Comparison of ENCODE assay signal across 8 cellular contexts in the genomic region with DNA sequence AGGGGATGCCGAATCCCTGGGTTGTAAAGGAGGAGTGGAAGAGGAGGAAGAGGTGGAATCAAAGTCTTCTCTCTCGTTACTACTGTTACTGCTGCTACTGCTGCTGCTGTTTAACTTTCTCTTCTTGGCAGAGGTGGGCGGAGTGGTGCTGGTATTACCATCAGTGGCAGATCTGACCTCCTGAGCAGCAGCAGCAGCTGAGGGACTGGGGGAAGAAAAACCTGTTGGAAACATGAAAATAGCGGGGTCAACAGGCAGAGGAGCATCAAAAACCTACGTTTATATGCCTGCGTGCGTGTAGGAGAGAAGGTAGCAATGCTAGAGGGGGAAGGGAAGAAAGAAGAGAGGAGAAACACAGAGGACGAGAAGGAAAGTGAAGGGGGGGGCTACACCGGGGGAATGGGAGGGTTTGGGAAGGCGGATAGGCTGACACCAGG. TPM values are rescaled to one million over a fixed set of nuclear protein-coding genes. Genes with fewer than 3 reads are reported as not detected.
A peak's percentile ranks its signal among the peaks of the same experiment; 100 is the strongest.
DNase-seq lines count a peak whose midpoint lies in the region; ATAC-seq, FAIRE-seq and TF ChIP-seq lines count a peak whose summit lies in the region.

No MANE protein-coding gene starts in this region.

- no peaks in the 10 kb centered on the region for H3K36me3 ChIP-seq in CD8-positive, alpha-beta memory T cell (ENCODE audit: insufficient read depth, low read length)
- H3K36me3 ChIP-seq in endothelial cell of umbilical vein (ENCODE audit: control insufficient read depth in 2 of 2, extremely low read depth in 1 of 2, insufficient read depth in 2 of 2, low read length in 2 of 2) = peaks cover 0 to 5% of the 10 kb centered on the region in 2 experiments

- peaks cover 28% of the 10 kb centered on the region for H3K4me1 ChIP-seq in CD8-positive, alpha-beta memory T cell (ENCODE audit: insufficient read depth, low read length)
- peaks cover 25% of the 10 kb centered on the region for H3K4me1 ChIP-seq in endothelial cell of umbilical vein (ENCODE audit: control insufficient read depth, extremely low read depth, insufficient read depth, low read length)

- peak overlapping the region; percentile 84 for H3K4me3 ChIP-seq in CD8-positive, alpha-beta memory T cell (ENCODE audit: low read length)
- H3K4me3 ChIP-seq in LNCaP clone FGC (ENCODE audit: low read depth, low read length) (peak overlapping the region; percentile 68), endothelial cell of umbilical vein (replicated peaks in 1 of 3; ENCODE audit: insufficient read depth in 1 of 3, low read depth in 1 of 3, low read length in 3 of 3) (peak overlapping the region; percentile 81 to 99 (median 98))

- peak; percentile 71 for FAIRE-seq in endothelial cell of umbilical vein (lab: Jason Lieb, UNC)

- TF ChIP-seq POLR2A in endothelial cell of umbilical vein (IDR thresholded peaks at IDR 0.05; ENCODE audit: low read depth, low read length) = no peak

- H3K27me3 Mint-ChIP-seq in CD8-positive, alpha-beta memory T cell = peaks cover 0 to 2% of the 10 kb centered on the region in 2 donors
- H3K27me3 Mint-ChIP-seq in naive B cell = no peaks in the 10 kb centered on the region

- peak in 2 of 5 donors; percentile 6 to 55 for DNase-seq in CD8-positive, alpha-beta memory T cell
- DNase-seq in LNCaP clone FGC (ENCODE audit: low read depth) (no peak), endothelial cell of umbilical vein (ENCODE audit: low read depth, low spot score) (peak; percentile 64), naive B cell (peak; percentile 24), substantia nigra (lab: John Stamatoyannopoulos, UW) (peak in 26 of 49 donors; percentile 5 to 54 (median 28)), cerebellar nuclear complex (lab: John Stamatoyannopoulos, UW) (no peak)
- peak; percentile 69 for DNase-seq in activated CD8-positive, alpha-beta memory T cell treated with anti-CD3 and anti-CD28 coated beads for 24 hours

- dilution Hi-C loops in endothelial cell of umbilical vein (cut with MboI; ENCODE audit: extremely low pct_ligation_motif_present, low sequenced_read_pairs) = no loop called here

- peak overlapping the region; percentile 94 for H3K27ac ChIP-seq in CD8-positive, alpha-beta memory T cell (ENCODE audit: low read depth, low read length)
- H3K27ac ChIP-seq in endothelial cell of umbilical vein (ENCODE audit: insufficient read depth, low read depth, low read length) (peak overlapping the region; percentile 94), substantia nigra (ENCODE audit: low read depth, low read length, poor library complexity, severe bottlenecking) (peak overlapping the region; percentile 99)

- TSS peak; percentile 53 for BruUV-seq in endothelial cell of umbilical vein (replicated peaks; lab: Mats Ljungman, UMichigan)

- H3K27ac Mint-ChIP-seq in CD8-positive, alpha-beta memory T cell = peak overlapping the region; percentile 85 to 99 (median 96)
- peak overlapping the region; percentile 95 to 99 (median 97) for H3K27ac Mint-ChIP-seq in naive B cell

- intact Hi-C loops in endothelial cell of umbilical vein (cut with micrococcal nuclease) = loop anchor here (1.0 to 5.0 kb wide), 3 partner anchors 10 to 177 kb away; no protein-coding TSS in a partner anchor

- peak overlapping the region; percentile 61 for H3K4me2 ChIP-seq in endothelial cell of umbilical vein (ENCODE audit: insufficient read depth, low read length)

- no peak overlapping the region for H2AFZ ChIP-seq in endothelial cell of umbilical vein (ENCODE audit: low read depth, low read length)

- TF ChIP-seq CTCF in LNCaP clone FGC (IDR thresholded peaks at IDR 0.05; ENCODE audit: control insufficient read depth, extremely low read depth, insufficient read depth) = no peak
- TF ChIP-seq CTCF in endothelial cell of umbilical vein (IDR thresholded peaks at IDR 0.05; ENCODE audit: extremely low read depth in 1 of 2, insufficient read depth in 1 of 2, low read depth in 1 of 2, low read length in 2 of 2) = no peak

- no peaks in the 10 kb centered on the region for H3K27me3 ChIP-seq in CD8-positive, alpha-beta memory T cell (ENCODE audit: insufficient read depth, low read length, poor library complexity, severe bottlenecking)
- no peaks in the 10 kb centered on the region for H3K27me3 ChIP-seq in endothelial cell of umbilical vein (ENCODE audit: control insufficient read depth in 2 of 2, insufficient read depth in 2 of 2, low read length in 2 of 2)

- CTCF ChIA-PET in CD8-positive, alpha-beta memory T cell (lab: Charles Lee) = interaction anchor here (1.2 kb wide), 1 partner anchor 85 kb away, joined by 3 read pairs; no protein-coding TSS in a partner anchor
- CTCF ChIA-PET in endothelial cell of umbilical vein (lab: Charles Lee) = interaction anchor here (1.9 to 2.1 kb wide), 2 partner anchors 8 to 75 kb away, joined by 6 read pairs; no protein-coding TSS in a partner anchor

- H3K9me3 ChIP-seq in CD8-positive, alpha-beta memory T cell (ENCODE audit: low read length) = no peaks in the 10 kb centered on the region
- no peaks in the 10 kb centered on the region for H3K9me3 ChIP-seq in endothelial cell of umbilical vein (replicated peaks; ENCODE audit: control insufficient read depth, insufficient read depth, low read length)

- peak overlapping the region; percentile 91 to 99 (median 96) for H3K4me3 Mint-ChIP-seq in CD8-positive, alpha-beta memory T cell
- peak overlapping the region; percentile 93 to 100 (median 97) for H3K4me3 Mint-ChIP-seq in naive B cell

- peaks cover 57% of the 10 kb centered on the region for H3K79me2 ChIP-seq in endothelial cell of umbilical vein (ENCODE audit: control insufficient read depth, insufficient read depth, low read length)

- peak overlapping the region; percentile 92 for H3K9ac ChIP-seq in endothelial cell of umbilical vein (replicated peaks; ENCODE audit: extremely low read depth, insufficient read depth, low read length)

- H4K20me1 ChIP-seq in endothelial cell of umbilical vein (replicated peaks; ENCODE audit: control insufficient read depth, extremely low read depth, insufficient read depth, low read length) = no peaks in the 10 kb centered on the region

- no peaks in the 10 kb centered on the region for H3K9me1 ChIP-seq in endothelial cell of umbilical vein (replicated peaks; ENCODE audit: control insufficient read depth, extremely low read depth, insufficient read depth, low read length)

- H3K9me3 Mint-ChIP-seq in CD8-positive, alpha-beta memory T cell = no peaks in the 10 kb centered on the region
- H3K9me3 Mint-ChIP-seq in naive B cell = peaks cover 0 to 3% (median 0%) of the 10 kb centered on the region in 7 donors

- POLR2A ChIA-PET in CD8-positive, alpha-beta memory T cell (lab: Charles Lee) = interaction anchor here (0.7 to 2.5 kb wide), 6 partner anchors 11 to 197 kb away, joined by 5 to 39 read pairs (median 8); a partner anchor contains a TSS
- POLR2A ChIA-PET in endothelial cell of umbilical vein (lab: Charles Lee) = interaction anchor here (1.5 to 2.0 kb wide), 3 partner anchors 11 to 74 kb away, joined by 6 to 17 read pairs (median 9); a partner anchor contains a TSS

- peaks cover 0 to 23% (median 0%) of the 10 kb centered on the region in 3 donors for H3K36me3 Mint-ChIP-seq in CD8-positive, alpha-beta memory T cell
- peaks cover 0 to 9% of the 10 kb centered on the region in 2 donors for H3K36me3 Mint-ChIP-seq in naive B cell

- peaks cover 22 to 42% (median 41%) of the 10 kb centered on the region in 3 donors for H3K4me1 Mint-ChIP-seq in CD8-positive, alpha-beta memory T cell
- peaks cover 6 to 15% (median 11%) of the 10 kb centered on the region in 3 donors for H3K4me1 Mint-ChIP-seq in naive B cell

- ATAC-seq in GM21529 (IDR thresholded peaks at IDR 0.05; ENCODE audit: unreplicated experiment) (peak; percentile 38), naive B cell (ENCODE audit: low read depth in 2 of 2) (peak; percentile 20 to 25)

TF ChIP-seq in endothelial cell of umbilical vein, 7 proteins besides CTCF, POLR2A, EP300 and RAD21 (continues in another document):
- TF ChIP-seq POLR2AphosphoS5 (IDR thresholded peaks at IDR 0.05; ENCODE audit: insufficient read depth, low read depth, low read length) = no peak
- no peak for TF ChIP-seq MYC (IDR thresholded peaks at IDR 0.05; ENCODE audit: low read depth, low read length)
- no peak for TF ChIP-seq EZH2 (IDR thresholded peaks at IDR 0.05; ENCODE audit: borderline replicate concordance, low read depth, low read length, severe bottlenecking)
- TF ChIP-seq, protein P1, sequence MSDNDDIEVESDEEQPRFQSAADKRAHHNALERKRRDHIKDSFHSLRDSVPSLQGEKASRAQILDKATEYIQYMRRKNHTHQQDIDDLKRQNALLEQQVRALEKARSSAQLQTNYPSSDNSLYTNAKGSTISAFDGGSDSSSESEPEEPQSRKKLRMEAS (IDR thresholded peaks at IDR 0.05; ENCODE audit: insufficient read depth, insufficient read length) = no peak
- TF ChIP-seq JUN (IDR thresholded peaks at IDR 0.05; ENCODE audit: borderline replicate concordance, insufficient read depth, insufficient read length, low read depth) = no peak
- TF ChIP-seq FOS (IDR thresholded peaks at IDR 0.05; ENCODE audit: borderline replicate concordance, insufficient read depth, low read length) = no peak

RNA-seq across cellular contexts. Expression of a gene that starts 0.3 kb away (rescaled TPM):
- 10 to 100 TPM; 26.4 to 28.9 TPM for total RNA-seq in CD8-positive, alpha-beta memory T cell
- 21.8 TPM for polyA plus RNA-seq in CD8-positive, alpha-beta memory T cell
- total RNA-seq in endothelial cell of umbilical vein = 84.3 and 90.0 TPM in 2 replicates
- polyA plus RNA-seq in endothelial cell of umbilical vein (22.2 and 22.9 TPM in 2 replicates), naive B cell (ENCODE audit: low read depth in 6 of 6) (10 to 100 TPM; 20.5 to 26.3 (median 21.9) TPM)
- polyA plus RNA-seq in endothelial cell of umbilical vein (2011; cell fraction: cytosol; rRNA removed) = 23.7 and 24.1 TPM in 2 replicates
- 80.6 and 91.4 TPM in 2 replicates for polyA plus RNA-seq in endothelial cell of umbilical vein (2011; cell fraction: nucleus; rRNA removed)
- 83.7 and 96.5 TPM in 2 replicates for polyA plus RNA-seq in endothelial cell of umbilical vein (2012)
- polyA minus RNA-seq in endothelial cell of umbilical vein = 103 and 111 TPM in 2 replicates
- 20.5 TPM for polyA minus RNA-seq in endothelial cell of umbilical vein (2011; cell fraction: cytosol; rRNA and poly(A)+ RNA removed)
- 32.9 and 74.2 TPM in 2 replicates for polyA minus RNA-seq in endothelial cell of umbilical vein (2011; cell fraction: nucleus; rRNA and poly(A)+ RNA removed)

RNA-seq across cellular contexts. Expression of a gene that starts 43.5 kb away (rescaled TPM):
- total RNA-seq in CD8-positive, alpha-beta memory T cell = 10 to 100 TPM; 61.1 to 75.9 TPM
- polyA plus RNA-seq in CD8-positive, alpha-beta memory T cell = 85.6 TPM
- 63.2 and 70.0 TPM in 2 replicates for total RNA-seq in endothelial cell of umbilical vein
- polyA plus RNA-seq in endothelial cell of umbilical vein (26.0 and 36.1 TPM in 2 replicates), naive B cell (ENCODE audit: low read depth in 6 of 6) (100 to 1,000 TPM in 2 of 6 donors, 10 to 100 TPM in 4; 73.7 to 106 (median 89.8) TPM)
- 67.1 and 71.8 TPM in 2 replicates for polyA plus RNA-seq in endothelial cell of umbilical vein (2011; cell fraction: cytosol; rRNA removed)
- 30.4 and 34.6 TPM in 2 replicates for polyA plus RNA-seq in endothelial cell of umbilical vein (2011; cell fraction: nucleus; rRNA removed)
- 85.9 and 114 TPM in 2 replicates for polyA plus RNA-seq in endothelial cell of umbilical vein (2012)
- 10.9 and 12.1 TPM in 2 replicates for polyA minus RNA-seq in endothelial cell of umbilical vein
- polyA minus RNA-seq in endothelial cell of umbilical vein (2011; cell fraction: cytosol; rRNA and poly(A)+ RNA removed) = 24.0 TPM
- polyA minus RNA-seq in endothelial cell of umbilical vein (2011; cell fraction: nucleus; rRNA and poly(A)+ RNA removed) = 10.8 and 17.7 TPM in 2 replicates

Comparison
In these comparisons a context has a peak if more than half of its experiments do, and no peak if none do; other contexts are left out.
1. DNase-seq: peak in activated CD8-positive, alpha-beta memory T cell treated with anti-CD3 and anti-CD28 coated beads for 24 hours (single experiment), endothelial cell of umbilical vein (single experiment), naive B cell (single experiment) and substantia nigra (26 of 49); none in LNCaP clone FGC (single experiment) and cerebellar nuclear complex (0 of 2).
2. Peak in every context shown above with its lines, with median percentiles within 50 percentile points of each other: H3K27ac ChIP-seq and H3K4me3 ChIP-seq.